In genomic region chr9:73157811-73158210, GRCh38 we compare ENCODE assay signal across 12 cellular contexts. TPM values are rescaled to one million over a fixed set of nuclear protein-coding genes. Genes with fewer than 3 reads are reported as not detected.
DNase-seq lines count a peak whose midpoint lies in the region; ATAC-seq and TF ChIP-seq lines count a peak whose summit lies in the region.
"Had no signal": no experiment of that assay in that cellular context is flagged by ENCODE, and none has a peak within 500 bp of the region (broad histone marks: within the 10 kb centered on the region; RNA-seq: fewer than 3 reads in every experiment).

No MANE protein-coding gene starts in this region.

- no peak for TF ChIP-seq POLR2A in stomach (IDR thresholded peaks at IDR 0.05)

- H3K9ac ChIP-seq in mesenchymal stem cell (ENCODE audit: low read length), result peak overlapping the region; percentile 97

- H3K79me1 ChIP-seq in mesenchymal stem cell (replicated peaks; ENCODE audit: low read length, poor library complexity, severe bottlenecking), result peaks cover 7% of the 10 kb centered on the region

- TF ChIP-seq CTCF in A673 (conservative IDR thresholded peaks at IDR 0.05; ENCODE audit: low read depth, low read length), result no peak
- TF ChIP-seq CTCF in stomach (IDR thresholded peaks at IDR 0.05), result no peak

- no peak overlapping the region for H2BK12ac ChIP-seq in mesenchymal stem cell (ENCODE audit: low read length in 2 of 2)

- peak overlapping the region; percentile 70 for H3K27ac Mint-ChIP-seq in activated T-helper 17 cell treated with anti-CD3 and anti-CD28 coated beads, Interleukin-2, amount 50 U/mL, for 72 hours

- no peak overlapping the region for H2BK120ac ChIP-seq in mesenchymal stem cell (ENCODE audit: low read depth, low read length)

- H2BK15ac ChIP-seq in mesenchymal stem cell (ENCODE audit: low read depth, poor library complexity, severe bottlenecking), result no peak overlapping the region

- peak overlapping the region in 1 of 2 experiments; percentile 16 for H3K4ac ChIP-seq in mesenchymal stem cell (ENCODE audit: low read depth in 1 of 2, low read length in 2 of 2)

- peaks cover 34% of the 10 kb centered on the region for H3K4me1 ChIP-seq in A673 (ENCODE audit: insufficient read depth, low read length, poor library complexity, severe bottlenecking)
- H3K4me1 ChIP-seq in mesenchymal stem cell (ENCODE audit: control insufficient read depth, insufficient read depth, low read depth, low read length), result peaks cover 3% of the 10 kb centered on the region
- peaks cover 0 to 48% (median 1%) of the 10 kb centered on the region in 4 donors for H3K4me1 ChIP-seq in stomach

- H3K27ac ChIP-seq in A673 (ENCODE audit: low read depth, low read length, poor library complexity, severe bottlenecking), result peak overlapping the region; percentile 44
- no peak overlapping the region for H3K27ac ChIP-seq in mesenchymal stem cell (ENCODE audit: low read length, poor library complexity, severe bottlenecking)
- H3K27ac ChIP-seq in stomach, result no peak overlapping the region

- H3K9me3 Mint-ChIP-seq in activated T-helper 17 cell treated with anti-CD3 and anti-CD28 coated beads, Interleukin-2, amount 50 U/mL, for 72 hours, result no peaks in the 10 kb centered on the region

- no peak overlapping the region for H3K23ac ChIP-seq in mesenchymal stem cell (ENCODE audit: low read length in 2 of 2)

- H2BK5ac ChIP-seq in mesenchymal stem cell (ENCODE audit: low read depth, low read length, poor library complexity, severe bottlenecking), result no peak overlapping the region

- POLR2A ChIA-PET in A673 (lab: Charles Lee; ENCODE audit: low non-redundant PET), result no interaction called here

- no peak overlapping the region for H3K18ac ChIP-seq in mesenchymal stem cell (ENCODE audit: low read depth in 1 of 2, low read length in 2 of 2)

- no peaks in the 10 kb centered on the region for H3K27me3 Mint-ChIP-seq in activated T-helper 17 cell treated with anti-CD3 and anti-CD28 coated beads, Interleukin-2, amount 50 U/mL, for 72 hours

- ATAC-seq in GM18868 (IDR thresholded peaks at IDR 0.05; ENCODE audit: unreplicated experiment) (peak; percentile 39), GM21786 (IDR thresholded peaks at IDR 0.05; ENCODE audit: unreplicated experiment) (no peak), HG03045 (IDR thresholded peaks at IDR 0.05; ENCODE audit: unreplicated experiment) (no peak)
- peak; percentile 23 for ATAC-seq in activated T-helper 17 cell treated with anti-CD3 and anti-CD28 coated beads, Interleukin-2, amount 50 U/mL, for 72 hours (replicated peaks)
- ATAC-seq: foreskin keratinocyte had no signal

- BruUV-seq in A673 (replicated peaks; lab: Mats Ljungman, UMichigan), result no TSS peak

- no peaks in the 10 kb centered on the region for H3K27me3 ChIP-seq in A673 (replicated peaks; ENCODE audit: insufficient read depth, low read depth, low read length, poor library complexity)
- H3K27me3 ChIP-seq in mesenchymal stem cell (ENCODE audit: control insufficient read depth in 1 of 2, insufficient read depth in 1 of 2, low read length in 2 of 2), result no peaks in the 10 kb centered on the region
- no peaks in the 10 kb centered on the region for H3K27me3 ChIP-seq in stomach
- H3K27me3 ChIP-seq: foreskin keratinocyte had no signal

- H3K4me2 ChIP-seq in mesenchymal stem cell (ENCODE audit: low read length, poor library complexity, severe bottlenecking), result no peak overlapping the region

- intact Hi-C loops in A673 (cut with micrococcal nuclease; ENCODE audit: unreplicated experiment), result no loop called here
- intact Hi-C loops in stomach (cut with DNase I; ENCODE audit: low total_unique reads), result no loop called here

- no peak overlapping the region for H2AFZ ChIP-seq in mesenchymal stem cell (ENCODE audit: low read depth, low read length)

- TF ChIP-seq EP300 in stomach (IDR thresholded peaks at IDR 0.05), result no peak

- H3K14ac ChIP-seq in mesenchymal stem cell (ENCODE audit: low read length in 2 of 2), result no peak overlapping the region

- H3K36me3 ChIP-seq in A673 (ENCODE audit: insufficient read depth, low read length, poor library complexity, severe bottlenecking), result peaks cover 47% of the 10 kb centered on the region
- H3K36me3 ChIP-seq in mesenchymal stem cell (ENCODE audit: control insufficient read depth in 1 of 2, insufficient read depth in 2 of 2, low read depth in 1 of 2, low read length in 2 of 2), result peaks cover 11 to 93% of the 10 kb centered on the region in 2 experiments
- peaks cover 5 to 45% (median 29%) of the 10 kb centered on the region in 4 donors for H3K36me3 ChIP-seq in stomach

- H4K8ac ChIP-seq in mesenchymal stem cell (ENCODE audit: low read length), result no peak overlapping the region

- H3K4me3 ChIP-seq in A673 (ENCODE audit: low read depth, low read length, poor library complexity, severe bottlenecking) (no peak overlapping the region), mesenchymal stem cell (ENCODE audit: insufficient read depth in 1 of 2, low read depth in 1 of 2, low read length in 2 of 2) (peak overlapping the region in 1 of 2 experiments; percentile 42), stomach (no peak overlapping the region)
- H3K4me3 ChIP-seq: skin epidermis had no signal

- H3K36me3 Mint-ChIP-seq in activated T-helper 17 cell treated with anti-CD3 and anti-CD28 coated beads, Interleukin-2, amount 50 U/mL, for 72 hours (ENCODE audit: low read depth), result peaks cover 63% of the 10 kb centered on the region

- H3K9me3 ChIP-seq in A673 (ENCODE audit: low read depth, low read length, poor library complexity, severe bottlenecking) (no peaks in the 10 kb centered on the region), mesenchymal stem cell (ENCODE audit: control insufficient read depth, low read length) (no peaks in the 10 kb centered on the region), stomach (no peaks in the 10 kb centered on the region)

- WGBS in mesenchymal stem cell, result 94% methylated on average over 2 of the region's 2 CpGs
- 78 to 86% (median 81%) methylated on average over 2 of the region's 2 CpGs for WGBS in stomach, 5 donors

- H4K91ac ChIP-seq in mesenchymal stem cell (ENCODE audit: low read length), result no peak overlapping the region

- H2AK5ac ChIP-seq in mesenchymal stem cell (ENCODE audit: low read length, severe bottlenecking), result no peak overlapping the region

- DNase-seq in A673 (ENCODE audit: low spot score) (no peak), mesenchymal stem cell (no peak), stomach (no peak), NCI-H2171 treated with DMSO at 0.1 percent for 48 hours (lab: John Stamatoyannopoulos, UW) (no peak)
- DNase-seq: C1 segment of cervical spinal cord, foreskin keratinocyte, NCI-H226 had no signal

- peaks cover 33% of the 10 kb centered on the region for H3K4me1 Mint-ChIP-seq in activated T-helper 17 cell treated with anti-CD3 and anti-CD28 coated beads, Interleukin-2, amount 50 U/mL, for 72 hours

- CTCF ChIA-PET in A673 (lab: Charles Lee), result no interaction called here

- H3K4me3 Mint-ChIP-seq in activated T-helper 17 cell treated with anti-CD3 and anti-CD28 coated beads, Interleukin-2, amount 50 U/mL, for 72 hours, result peak overlapping the region; percentile 98

RNA-seq across cellular contexts. Expression of gene ANXA1, which starts 6.1 kb away (rescaled TPM):
- 338 and 430 TPM in 2 replicates for total RNA-seq in A673 (2021)
- total RNA-seq in activated T-helper 17 cell treated with anti-CD3 and anti-CD28 coated beads, Interleukin-2, amount 50 U/mL, for 72 hours, result 10 to 100 TPM; 50.3 to 57.1 TPM
- polyA plus RNA-seq in mesenchymal stem cell (2013, experiment 1 of 2), result 429 TPM
- 429 TPM for polyA plus RNA-seq in mesenchymal stem cell (2013, experiment 2 of 2)
- 100 to 1,000 TPM in 2 of 5 donors, 10 to 100 TPM in 3; 34.2 to 168 (median 67.4) TPM for total RNA-seq in stomach
- polyA plus RNA-seq in stomach, result 1,000 to 10,000 TPM in 1 of 3 donors, 100 to 1,000 TPM in 2; 150 to 1,131 (median 155) TPM

Comparison
In these comparisons a context has a peak if more than half of its experiments do, and no peak if none do; other contexts are left out.
1. ATAC-seq: peak in GM18868 (single experiment) and activated T-helper 17 cell treated with anti-CD3 and anti-CD28 coated beads, Interleukin-2, amount 50 U/mL, for 72 hours (single experiment); none in GM21786 (single experiment) and HG03045 (single experiment).